ENCODE assay signal across 7 cellular contexts in the genomic region with DNA sequence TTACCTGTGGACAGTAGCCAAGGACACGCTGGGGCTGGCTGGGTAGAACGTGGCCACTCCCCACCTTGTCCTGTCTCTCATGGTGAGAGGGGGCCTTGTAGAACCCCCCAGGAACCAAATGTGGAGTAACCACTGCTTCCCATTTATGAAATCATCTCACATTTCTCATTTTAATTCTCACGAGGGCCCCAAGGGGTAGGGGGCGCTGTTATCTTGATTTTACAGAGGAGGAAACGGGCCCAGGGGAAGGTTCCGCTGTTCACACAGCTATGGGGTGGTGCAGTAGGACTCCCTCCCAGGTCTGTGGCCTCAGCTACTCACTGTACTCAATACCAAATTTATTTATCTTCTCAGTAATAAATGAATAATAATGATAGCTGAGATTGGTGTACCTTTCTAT. TPM values are rescaled to one million over a fixed set of nuclear protein-coding genes. Genes with fewer than 3 reads are reported as not detected.
A peak's percentile ranks its signal among the peaks of the same experiment; 100 is the strongest.
DNase-seq lines count a peak whose midpoint lies in the region; ATAC-seq and TF ChIP-seq lines count a peak whose summit lies in the region.

No MANE protein-coding gene starts in this region.

- ATAC-seq in HG03521 (IDR thresholded peaks at IDR 0.05; ENCODE audit: unreplicated experiment): no peak

- H3K27me3 ChIP-seq in right atrium auricular region: no peaks in the 10 kb centered on the region

- no peak for TF ChIP-seq CTCF in right atrium auricular region (IDR thresholded peaks at IDR 0.05)

- H3K4me1 ChIP-seq in right atrium auricular region: peaks cover 0 to 1% of the 10 kb centered on the region in 2 donors

- H3K36me3 Mint-ChIP-seq in activated T-helper 2 cell treated with anti-CD3 and anti-CD28 coated beads, Interferon-gamma antibody, Interleukin-2, Interleukin-4, amounts not matched to agents 10 μg/mL and 5 μg/mL and 100 μg/mL, durations not matched to agents 14 hours and 24 hours and 36 hours (ENCODE audit: low read depth): no peaks in the 10 kb centered on the region

- DNase-seq in GM19238 (ENCODE audit: insufficient read length, low spot score): peak; percentile 55
- DNase-seq in RPMI7951 (ENCODE audit: low read depth): peak; percentile 19
- peak; percentile 40 for DNase-seq in activated T-helper 2 cell treated with anti-CD3 and anti-CD28 coated beads, Interferon-gamma antibody, Interleukin-2, Interleukin-4, amounts not matched to agents 10 μg/mL and 5 μg/mL and 100 μg/mL, durations not matched to agents 14 hours and 24 hours and 36 hours (ENCODE audit: low spot score)
- DNase-seq in right atrium auricular region (ENCODE audit: low spot score): peak; percentile 66
- peak; percentile 41 to 59 (median 50) for DNase-seq in stimulated activated CD4-positive, alpha-beta T cell treated with anti-CD3 and anti-CD28 coated beads, TNF-alpha, amount 100 ng/mL, for 1 hour (ENCODE audit: low read depth in 3 of 3, low spot score in 1 of 3)
- no peak for DNase-seq in DMS114 treated with DMSO at 0.1 percent for 48 hours (lab: John Stamatoyannopoulos, UW; ENCODE audit: unreplicated experiment)

- no peak overlapping the region for H3K4me3 Mint-ChIP-seq in activated T-helper 2 cell treated with anti-CD3 and anti-CD28 coated beads, Interferon-gamma antibody, Interleukin-2, Interleukin-4, amounts not matched to agents 10 μg/mL and 5 μg/mL and 100 μg/mL, durations not matched to agents 14 hours and 24 hours and 36 hours (ENCODE audit: low read depth)

- H3K27ac ChIP-seq in right atrium auricular region: no peak overlapping the region

- H3K36me3 ChIP-seq in right atrium auricular region: no peaks in the 10 kb centered on the region

- H3K4me3 ChIP-seq in right atrium auricular region: no peak overlapping the region

- H3K9me3 Mint-ChIP-seq in activated T-helper 2 cell treated with anti-CD3 and anti-CD28 coated beads, Interferon-gamma antibody, Interleukin-2, Interleukin-4, amounts not matched to agents 10 μg/mL and 5 μg/mL and 100 μg/mL, durations not matched to agents 14 hours and 24 hours and 36 hours: no peaks in the 10 kb centered on the region

- no peak overlapping the region for H3K27ac Mint-ChIP-seq in activated T-helper 2 cell treated with anti-CD3 and anti-CD28 coated beads, Interferon-gamma antibody, Interleukin-2, Interleukin-4, amounts not matched to agents 10 μg/mL and 5 μg/mL and 100 μg/mL, durations not matched to agents 14 hours and 24 hours and 36 hours

- intact Hi-C loops in activated T-helper 2 cell treated with anti-CD3 and anti-CD28 coated beads, Interferon-gamma antibody, Interleukin-2, Interleukin-4, amounts not matched to agents 10 μg/mL and 5 μg/mL and 100 μg/mL, durations not matched to agents 14 hours and 24 hours and 36 hours (cut with micrococcal nuclease): no loop called here

- peaks cover 30% of the 10 kb centered on the region for H3K4me1 Mint-ChIP-seq in activated T-helper 2 cell treated with anti-CD3 and anti-CD28 coated beads, Interferon-gamma antibody, Interleukin-2, Interleukin-4, amounts not matched to agents 10 μg/mL and 5 μg/mL and 100 μg/mL, durations not matched to agents 14 hours and 24 hours and 36 hours (ENCODE audit: low read depth)

- peaks cover 7% of the 10 kb centered on the region for H3K27me3 Mint-ChIP-seq in activated T-helper 2 cell treated with anti-CD3 and anti-CD28 coated beads, Interferon-gamma antibody, Interleukin-2, Interleukin-4, amounts not matched to agents 10 μg/mL and 5 μg/mL and 100 μg/mL, durations not matched to agents 14 hours and 24 hours and 36 hours (ENCODE audit: low read depth)

- no peaks in the 10 kb centered on the region for H3K9me3 ChIP-seq in right atrium auricular region

RNA-seq across cellular contexts. Expression of a gene that starts 5.5 kb away (rescaled TPM):
- not detected in 2 replicates for total RNA-seq in RPMI7951 (2014; rRNA removed; shearing (Covaris generic))
- 0.37 and 0.44 TPM in 2 replicates for total RNA-seq in activated T-helper 2 cell treated with anti-CD3 and anti-CD28 coated beads, Interferon-gamma antibody, Interleukin-2, Interleukin-4, amounts not matched to agents 10 μg/mL and 5 μg/mL and 100 μg/mL, durations not matched to agents 14 hours and 24 hours and 36 hours
- 1 to 10 TPM in 1 of 2 donors, under 1 TPM in 1; 0.78 to 6.7 TPM for total RNA-seq in right atrium auricular region

RNA-seq across cellular contexts. Expression of a gene that starts 19.5 kb away (rescaled TPM):
- total RNA-seq in RPMI7951 (2014; rRNA removed; shearing (Covaris generic)): 0.68 and 0.72 TPM in 2 replicates
- total RNA-seq in activated T-helper 2 cell treated with anti-CD3 and anti-CD28 coated beads, Interferon-gamma antibody, Interleukin-2, Interleukin-4, amounts not matched to agents 10 μg/mL and 5 μg/mL and 100 μg/mL, durations not matched to agents 14 hours and 24 hours and 36 hours: 6.3 and 6.5 TPM in 2 replicates
- 10 to 100 TPM in 1 of 2 donors, 1 to 10 TPM in 1; 6.8 to 10.8 TPM for total RNA-seq in right atrium auricular region

RNA-seq across cellular contexts. Expression of a gene that starts 25.9 kb away (rescaled TPM):
- 92.0 and 122 TPM in 2 replicates for total RNA-seq in RPMI7951 (2014; rRNA removed; shearing (Covaris generic))
- total RNA-seq in activated T-helper 2 cell treated with anti-CD3 and anti-CD28 coated beads, Interferon-gamma antibody, Interleukin-2, Interleukin-4, amounts not matched to agents 10 μg/mL and 5 μg/mL and 100 μg/mL, durations not matched to agents 14 hours and 24 hours and 36 hours: 80.7 and 80.8 TPM in 2 replicates
- total RNA-seq in right atrium auricular region: 10 to 100 TPM; 16.9 to 27.8 TPM
